Comparison of ENCODE assay signal across 6 cellular contexts in genomic region chr4:66625480-66625879, GRCh38.
"Had no signal": no experiment of that assay in that cellular context is flagged by ENCODE, and none has a peak within 500 bp of the region (broad histone marks: within the 10 kb centered on the region; RNA-seq: fewer than 3 reads in every experiment).

No MANE protein-coding gene starts in this region.

- H3K4me1 Mint-ChIP-seq: IgD-negative memory B cell had no signal

- H3K27ac ChIP-seq: HL-60 had no signal

- ATAC-seq: HepG2, K562 had no signal

- H3K4me3 ChIP-seq: K562 had no signal

- H3K36me3 Mint-ChIP-seq: IgD-negative memory B cell had no signal

- H3K27ac Mint-ChIP-seq: IgD-negative memory B cell had no signal

- DNase-seq: IMR-90, KBM-7 had no signal

- H3K27me3 Mint-ChIP-seq: IgD-negative memory B cell had no signal

- H3K4me3 Mint-ChIP-seq: IgD-negative memory B cell had no signal
